Comparison of ENCODE assay signal across 24 cellular contexts in genomic region chr19:35940839-35941238, GRCh38. TPM values are rescaled to one million over a fixed set of nuclear protein-coding genes. Genes with fewer than 3 reads are reported as not detected.
DNase-seq lines count a peak whose midpoint lies in the region; ATAC-seq, FAIRE-seq and TF ChIP-seq lines count a peak whose summit lies in the region.
"Had no signal": no experiment of that assay in that cellular context is flagged by ENCODE, and none has a peak within 500 bp of the region (broad histone marks: within the 10 kb centered on the region; RNA-seq: fewer than 3 reads in every experiment).

No MANE protein-coding gene starts in this region.

- no peak overlapping the region for H3K14ac ChIP-seq in H1 (ENCODE audit: insufficient read length)

- no peak overlapping the region for H2AK5ac ChIP-seq in H1 (ENCODE audit: low read depth, low read length)

- no peak overlapping the region for H2BK120ac ChIP-seq in H1 (replicated peaks; ENCODE audit: low read depth, low read length)

- ATAC-seq in T-cell (replicated peaks in 1 of 4), result no peak
- no peak for ATAC-seq in stimulated activated memory B cell treated with anti-CD40 and anti-IgM and Interleukin-4, amounts not matched to agents 10 μg/mL and 1 μg/mL and 100 μg/mL, for 72 hours
- ATAC-seq: GM23338, HCT116 had no signal

- H2BK5ac ChIP-seq in H1 (ENCODE audit: low read depth, low read length), result no peak overlapping the region

- intact Hi-C loops in vagina (cut with DNase I), result no loop called here

- H3K27ac ChIP-seq in H1 (ENCODE audit: low read depth, low read length) (no peak overlapping the region), vagina (no peak overlapping the region)
- H3K27ac ChIP-seq: KMS-11 had no signal

- no peak overlapping the region for H3K18ac ChIP-seq in H1 (ENCODE audit: extremely low read depth, low read length)

- CTCF ChIA-PET in T-cell (lab: Charles Lee), result no interaction called here
- CTCF ChIA-PET in H1 (lab: Charles Lee; ENCODE audit: partially characterized antibody), result interaction anchor here (0.6 to 1.3 kb wide), 6 partner anchors 22 to 156 kb away, joined by 3 to 4 read pairs (median 3); no protein-coding TSS in a partner anchor

- no peaks in the 10 kb centered on the region; a peak in 1 of 7 replicates for H3K27me3 ChIP-seq in H1 (replicated peaks in 1 of 4; ENCODE audit: control insufficient read depth in 3 of 4, extremely low read depth in 1 of 4, insufficient read depth in 3 of 4, low read length in 3 of 4)
- H3K27me3 ChIP-seq in vagina, result no peaks in the 10 kb centered on the region

- no peaks in the 10 kb centered on the region for H3K27me3 Mint-ChIP-seq in activated naive CD8-positive, alpha-beta T cell
- no peaks in the 10 kb centered on the region for H3K27me3 Mint-ChIP-seq in activated naive CD8-positive, alpha-beta T cell treated with anti-CD3 and anti-CD28 coated beads for 36 hours
- no peaks in the 10 kb centered on the region for H3K27me3 Mint-ChIP-seq in T-cell
- H3K27me3 Mint-ChIP-seq in stimulated activated memory B cell treated with anti-CD40 and anti-IgM and Interleukin-4, amounts not matched to agents 10 μg/mL and 1 μg/mL and 100 μg/mL, for 72 hours, result peaks cover 30% of the 10 kb centered on the region

- peak overlapping the region; percentile 58 for H3K27ac Mint-ChIP-seq in activated naive CD8-positive, alpha-beta T cell
- H3K27ac Mint-ChIP-seq in activated naive CD8-positive, alpha-beta T cell treated with anti-CD3 and anti-CD28 coated beads for 36 hours, result no peak overlapping the region
- peak overlapping the region; percentile 5 to 48 for H3K27ac Mint-ChIP-seq in T-cell
- H3K27ac Mint-ChIP-seq in stimulated activated memory B cell treated with anti-CD40 and anti-IgM and Interleukin-4, amounts not matched to agents 10 μg/mL and 1 μg/mL and 100 μg/mL, for 72 hours, result no peak overlapping the region
- H3K27ac Mint-ChIP-seq: B cell, GM23338 had no signal

- TF ChIP-seq POLR2A in H1 (IDR thresholded peaks at IDR 0.05; ENCODE audit: control extremely low read depth in 1 of 2, low read depth in 2 of 2, low read length in 2 of 2), result no peak
- no peak for TF ChIP-seq POLR2A in vagina (IDR thresholded peaks at IDR 0.05)

- 0 out of 2 replicates have a peak overlapping the region, but pooled peaks have one; percentile 3 for H4K8ac ChIP-seq in H1 (ENCODE audit: extremely low read depth, insufficient read depth, low read length)

- H4K91ac ChIP-seq in H1 (replicated peaks; ENCODE audit: insufficient read length, low read length), result no peak overlapping the region

- no peak overlapping the region for H3K4me2 ChIP-seq in H1 (ENCODE audit: insufficient read depth in 1 of 2, low read depth in 2 of 2, low read length in 2 of 2)
- H3K4me2 ChIP-seq: GM23338, KMS-11 had no signal

- H3K9ac ChIP-seq in H1 (replicated peaks in 1 of 4; ENCODE audit: extremely low read depth in 1 of 4, low read depth in 3 of 4, low read length in 3 of 4), result no peak overlapping the region
- H3K9ac ChIP-seq: KMS-11 had no signal

- no peaks in the 10 kb centered on the region for H3K9me3 Mint-ChIP-seq in activated naive CD8-positive, alpha-beta T cell (ENCODE audit: low read depth)
- no peaks in the 10 kb centered on the region for H3K9me3 Mint-ChIP-seq in activated naive CD8-positive, alpha-beta T cell treated with anti-CD3 and anti-CD28 coated beads for 36 hours
- no peaks in the 10 kb centered on the region for H3K9me3 Mint-ChIP-seq in T-cell
- H3K9me3 Mint-ChIP-seq in stimulated activated memory B cell treated with anti-CD40 and anti-IgM and Interleukin-4, amounts not matched to agents 10 μg/mL and 1 μg/mL and 100 μg/mL, for 72 hours, result no peaks in the 10 kb centered on the region
- H3K9me3 Mint-ChIP-seq: GM23338 had no signal

- POLR2A ChIA-PET in T-cell (lab: Charles Lee) (no interaction called here), H1 (lab: Charles Lee; ENCODE audit: partially characterized antibody) (no interaction called here)

- peaks cover 2% of the 10 kb centered on the region; the same call in 1 of the 2 replicates for H3K79me1 ChIP-seq in H1 (ENCODE audit: low read depth, low read length)

- no peak overlapping the region for H3K56ac ChIP-seq in H1 (replicated peaks; ENCODE audit: insufficient read length, low read depth, low read length)

- no peak overlapping the region for H4K5ac ChIP-seq in H1 (ENCODE audit: insufficient read length, low read depth, low read length)

- TF ChIP-seq CTCF in H1 (IDR thresholded peaks at IDR 0.05; ENCODE audit: control extremely low read depth in 1 of 3, insufficient read depth in 1 of 3, low read depth in 1 of 3, low read length in 3 of 3), result no peak
- TF ChIP-seq CTCF in vagina (IDR thresholded peaks at IDR 0.05), result no peak

- H3K79me2 ChIP-seq in H1 (ENCODE audit: control insufficient read depth in 1 of 2, insufficient read depth in 2 of 2, low read length in 2 of 2), result peaks cover 0 to 6% of the 10 kb centered on the region in 2 experiments; a peak in 1 of 4 replicates

- H3K4me1 ChIP-seq in H1 (replicated peaks in 1 of 4; ENCODE audit: control insufficient read depth in 3 of 4, insufficient read depth in 4 of 4, low read length in 3 of 4) (peaks cover 0 to 8% (median 2%) of the 10 kb centered on the region in 4 experiments; a peak in 4 of 7 replicates), vagina (peaks cover 16% of the 10 kb centered on the region)

- WGBS in H1 (ENCODE audit: extremely low coverage in 1 of 2, insufficient coverage in 1 of 2, insufficient read length in 1 of 2, insufficient replicate concordance in 2 of 2, low coverage in 1 of 2, low lambda C conversion rate in 2 of 2, missing lambda C conversion rate in 1 of 2), 2 experiments, result 89% methylated on average over 4 of the region's 4 CpGs; no CpG with 5 or more reads in 1 of the 2 experiments

- peaks cover 31% of the 10 kb centered on the region for H3K4me1 Mint-ChIP-seq in activated naive CD8-positive, alpha-beta T cell (ENCODE audit: low read depth)
- H3K4me1 Mint-ChIP-seq in activated naive CD8-positive, alpha-beta T cell treated with anti-CD3 and anti-CD28 coated beads for 36 hours, result peaks cover 19% of the 10 kb centered on the region
- H3K4me1 Mint-ChIP-seq in T-cell, result peaks cover 39 to 48% (median 40%) of the 10 kb centered on the region in 3 donors
- peaks cover 22% of the 10 kb centered on the region for H3K4me1 Mint-ChIP-seq in stimulated activated memory B cell treated with anti-CD40 and anti-IgM and Interleukin-4, amounts not matched to agents 10 μg/mL and 1 μg/mL and 100 μg/mL, for 72 hours

- H2BK20ac ChIP-seq in H1 (ENCODE audit: low read length), result no peak overlapping the region

- no peak overlapping the region for H2BK15ac ChIP-seq in H1 (ENCODE audit: low read length)

- no peak for DNase-seq in activated naive CD8-positive, alpha-beta T cell treated with anti-CD3 and anti-CD28 coated beads for 36 hours
- no peak for DNase-seq in T-cell
- no peak for DNase-seq in H1 (ENCODE audit: low read depth in 1 of 2, low spot score in 2 of 2)
- DNase-seq in NCI-H1694 treated with DMSO at 0.1 percent for 48 hours (lab: John Stamatoyannopoulos, UW), result no peak
- no peak for DNase-seq in vagina (ENCODE audit: extremely low spot score in 2 of 2)
- no peak for DNase-seq in activated CD8-positive, alpha-beta memory T cell treated with anti-CD3 and anti-CD28 coated beads, Interleukin-2, amount 50 U/mL, for 48 hours
- DNase-seq: Caco-2, DMS 273 treated with DMSO at 0.1 percent for 48 hours, DMS79 treated with DMSO at 0.1 percent for 48 hours, IMR-90, NCI-H1092 treated with DMSO at 0.1 percent for 48 hours, NCI-H146, NCI-H2029 treated with DMSO at 0.1 percent for 48 hours, NCI-H226, NCI-H510A treated with DMSO at 0.1 percent for 48 hours, NCI-H748 treated with DMSO at 0.1 percent for 48 hours had no signal

- no peak for TF ChIP-seq RAD21 in H1 (IDR thresholded peaks at IDR 0.05 in 1 of 2, conservative IDR thresholded peaks at IDR 0.05 in 1 of 2; ENCODE audit: low read depth in 2 of 2, low read length in 2 of 2)

- no peak overlapping the region for H3K4ac ChIP-seq in H1 (replicated peaks; ENCODE audit: insufficient read length, low read depth, low read length)

- H3K4me3 ChIP-seq in H1 (ENCODE audit: extremely low read depth in 1 of 4, insufficient read depth in 2 of 4, low read depth in 3 of 4, low read length in 4 of 4), result no peak overlapping the region
- no peak overlapping the region for H3K4me3 ChIP-seq in vagina
- H3K4me3 ChIP-seq: GM23338 had no signal

- peaks cover 0 to 19% (median 3%) of the 10 kb centered on the region in 4 experiments; a peak in 1 of 8 replicates for H3K36me3 ChIP-seq in H1 (ENCODE audit: control insufficient read depth in 2 of 4, insufficient read depth in 4 of 4, low read length in 3 of 4)
- no peaks in the 10 kb centered on the region for H3K36me3 ChIP-seq in vagina

- H2AFZ ChIP-seq in H1 (ENCODE audit: low read length), result no peak overlapping the region
- H2AFZ ChIP-seq: GM23338 had no signal

- no peak for TF ChIP-seq EP300 in H1 (IDR thresholded peaks at IDR 0.05; ENCODE audit: borderline replicate concordance in 1 of 2, low read depth in 2 of 2, low read length in 2 of 2)

- H3K4me3 Mint-ChIP-seq in activated naive CD8-positive, alpha-beta T cell, result no peak overlapping the region
- no peak overlapping the region for H3K4me3 Mint-ChIP-seq in activated naive CD8-positive, alpha-beta T cell treated with anti-CD3 and anti-CD28 coated beads for 36 hours
- H3K4me3 Mint-ChIP-seq in T-cell, result no peak overlapping the region
- no peak overlapping the region for H3K4me3 Mint-ChIP-seq in stimulated activated memory B cell treated with anti-CD40 and anti-IgM and Interleukin-4, amounts not matched to agents 10 μg/mL and 1 μg/mL and 100 μg/mL, for 72 hours
- H3K4me3 Mint-ChIP-seq: B cell, GM23338 had no signal

- H4K20me1 ChIP-seq in H1 (replicated peaks in 1 of 2; ENCODE audit: control insufficient read depth in 1 of 2, insufficient read depth in 2 of 2, low read length in 2 of 2), result peaks cover 0 to 26% of the 10 kb centered on the region in 2 experiments

- peaks cover 13% of the 10 kb centered on the region; the same call in 1 of the 2 replicates for H3K23me2 ChIP-seq in H1 (ENCODE audit: low read depth, low read length)

- H3K36me3 Mint-ChIP-seq in activated naive CD8-positive, alpha-beta T cell, result no peaks in the 10 kb centered on the region
- no peaks in the 10 kb centered on the region for H3K36me3 Mint-ChIP-seq in activated naive CD8-positive, alpha-beta T cell treated with anti-CD3 and anti-CD28 coated beads for 36 hours
- H3K36me3 Mint-ChIP-seq in T-cell, result peaks cover 35% of the 10 kb centered on the region
- peaks cover 13% of the 10 kb centered on the region for H3K36me3 Mint-ChIP-seq in stimulated activated memory B cell treated with anti-CD40 and anti-IgM and Interleukin-4, amounts not matched to agents 10 μg/mL and 1 μg/mL and 100 μg/mL, for 72 hours

- no peak overlapping the region for H3K23ac ChIP-seq in H1 (ENCODE audit: insufficient read length)

- FAIRE-seq in H1 (lab: Jason Lieb, UNC), result no peak
- FAIRE-seq: GM12891 had no signal

- no peak overlapping the region for H2BK12ac ChIP-seq in H1 (ENCODE audit: low read depth, low read length)

- H3K9me3 ChIP-seq in H1 (ENCODE audit: insufficient read depth in 2 of 2, low read depth in 1 of 2, low read length in 1 of 2) (no peaks in the 10 kb centered on the region), vagina (no peaks in the 10 kb centered on the region)
- H3K9me3 ChIP-seq: Caco-2 had no signal

RNA-seq across cellular contexts. Expression of gene LRFN3, which starts 4.7 kb away (rescaled TPM):
- 1 to 10 TPM; 5.8 to 7.1 TPM for total RNA-seq in activated naive CD8-positive, alpha-beta T cell treated with anti-CD3 and anti-CD28 coated beads for 36 hours
- 10 to 100 TPM in 4 of 5 donors, 1 to 10 TPM in 1; 9.2 to 20.8 (median 15.3) TPM for total RNA-seq in T-cell
- total RNA-seq in H1 (2021; fragmentation: NEBNext Ultra II Directional; extraction: Animal tissue kit (Norgen Biotek cat#: 25700)), result 15.2 and 16.8 TPM in 2 replicates
- 4.6 and 8.0 TPM in 2 replicates for polyA plus RNA-seq in H1 (2011; rRNA removed)
- polyA plus RNA-seq in H1 (2011; cell fraction: cytosol; rRNA removed), result 3.2 TPM
- 6.9 TPM for polyA plus RNA-seq in H1 (2011; cell fraction: nucleus; rRNA removed)
- 7.2 to 13.6 TPM (median 12.7 TPM) in 4 replicates for polyA plus RNA-seq in H1 (2012, experiment 1 of 2)
- 9.9 TPM for polyA plus RNA-seq in H1 (2012, experiment 2 of 2)
- polyA plus RNA-seq in H1 (2013, experiment 1 of 2), result 19.6 TPM
- polyA plus RNA-seq in H1 (2013, experiment 2 of 2), result 18.6 TPM
- polyA minus RNA-seq in H1 (2011; rRNA and poly(A)+ RNA removed), result 2.1 and 2.4 TPM in 2 replicates
- 7.6 TPM for polyA minus RNA-seq in H1 (2011; cell fraction: cytosol; rRNA and poly(A)+ RNA removed)
- polyA minus RNA-seq in H1 (2011; cell fraction: nucleus; rRNA and poly(A)+ RNA removed), result 6.9 TPM
- total RNA-seq in vagina, result 9.1 TPM

RNA-seq across cellular contexts. Expression of gene TYROBP, which starts 32.7 kb away (rescaled TPM):
- total RNA-seq in activated naive CD8-positive, alpha-beta T cell treated with anti-CD3 and anti-CD28 coated beads for 36 hours, result not detected
- total RNA-seq in T-cell, result 1 to 10 TPM; 2.3 to 7.0 (median 2.9) TPM
- not detected in 2 replicates for total RNA-seq in H1 (2021; fragmentation: NEBNext Ultra II Directional; extraction: Animal tissue kit (Norgen Biotek cat#: 25700))
- 0.18 and 0.19 TPM in 2 replicates for polyA plus RNA-seq in H1 (2011; rRNA removed)
- polyA plus RNA-seq in H1 (2011; cell fraction: cytosol; rRNA removed), result 0.31 TPM
- not detected for polyA plus RNA-seq in H1 (2011; cell fraction: nucleus; rRNA removed)
- polyA plus RNA-seq in H1 (2012, experiment 1 of 2), result not detected in 4 replicates
- not detected for polyA plus RNA-seq in H1 (2012, experiment 2 of 2)
- polyA plus RNA-seq in H1 (2013, experiment 1 of 2), result not detected
- polyA plus RNA-seq in H1 (2013, experiment 2 of 2), result 0.17 TPM
- not detected in 2 replicates for polyA minus RNA-seq in H1 (2011; rRNA and poly(A)+ RNA removed)
- polyA minus RNA-seq in H1 (2011; cell fraction: cytosol; rRNA and poly(A)+ RNA removed), result not detected
- polyA minus RNA-seq in H1 (2011; cell fraction: nucleus; rRNA and poly(A)+ RNA removed), result not detected
- total RNA-seq in vagina, result 68.5 TPM
- total RNA-seq: A172, Caco-2, GM23338, IMR-90 had no signal
- polyA plus RNA-seq: GM23338, IMR-90 had no signal

RNA-seq across cellular contexts. Expression of gene HCST, which starts 38.5 kb away (rescaled TPM):
- total RNA-seq in activated naive CD8-positive, alpha-beta T cell treated with anti-CD3 and anti-CD28 coated beads for 36 hours, result 10 to 100 TPM; 44.9 to 53.8 TPM
- total RNA-seq in T-cell (100 to 1,000 TPM in 2 of 5 donors, 10 to 100 TPM in 3; 60.1 to 165 (median 77.2) TPM), vagina (9.1 TPM)
- 1.1 TPM in 1 of 2 replicates, not detected in the other for total RNA-seq in H1 (2021; fragmentation: NEBNext Ultra II Directional; extraction: Animal tissue kit (Norgen Biotek cat#: 25700))
- 2.8 and 3.0 TPM in 2 replicates for polyA plus RNA-seq in H1 (2011; rRNA removed)
- polyA plus RNA-seq in H1 (2011; cell fraction: cytosol; rRNA removed), result 1.5 TPM
- 1.0 TPM for polyA plus RNA-seq in H1 (2011; cell fraction: nucleus; rRNA removed)
- 0.90 to 1.8 TPM (median 1.3 TPM) in 4 replicates for polyA plus RNA-seq in H1 (2012, experiment 1 of 2)
- polyA plus RNA-seq in H1 (2012, experiment 2 of 2), result 4.3 TPM
- polyA plus RNA-seq in H1 (2013, experiment 1 of 2), result 3.4 TPM
- polyA plus RNA-seq in H1 (2013, experiment 2 of 2), result 4.7 TPM
- polyA minus RNA-seq in H1 (2011; rRNA and poly(A)+ RNA removed), result 0.73 TPM in 1 of 2 replicates, not detected in the other
- not detected for polyA minus RNA-seq in H1 (2011; cell fraction: cytosol; rRNA and poly(A)+ RNA removed)
- polyA minus RNA-seq in H1 (2011; cell fraction: nucleus; rRNA and poly(A)+ RNA removed), result not detected
- total RNA-seq: A172, Caco-2, GM23338, IMR-90 had no signal

RNA-seq across cellular contexts. Expression of gene NFKBID, which starts 40.5 kb away (rescaled TPM):
- 10 to 100 TPM; 72.2 to 73.7 TPM for total RNA-seq in activated naive CD8-positive, alpha-beta T cell treated with anti-CD3 and anti-CD28 coated beads for 36 hours
- total RNA-seq in T-cell (10 to 100 TPM; 45.1 to 78.3 (median 51.4) TPM), vagina (15.7 TPM)
- total RNA-seq in H1 (2021; fragmentation: NEBNext Ultra II Directional; extraction: Animal tissue kit (Norgen Biotek cat#: 25700)), result 12.0 and 13.2 TPM in 2 replicates
- polyA plus RNA-seq in H1 (2011; rRNA removed), result 10.0 and 22.1 TPM in 2 replicates
- 8.7 TPM for polyA plus RNA-seq in H1 (2011; cell fraction: cytosol; rRNA removed)
- 39.2 TPM for polyA plus RNA-seq in H1 (2011; cell fraction: nucleus; rRNA removed)
- 4.9 to 9.4 TPM (median 8.5 TPM) in 4 replicates for polyA plus RNA-seq in H1 (2012, experiment 1 of 2)
- 5.1 TPM for polyA plus RNA-seq in H1 (2012, experiment 2 of 2)
- polyA plus RNA-seq in H1 (2013, experiment 1 of 2), result 9.8 TPM
- 11.0 TPM for polyA plus RNA-seq in H1 (2013, experiment 2 of 2)
- polyA minus RNA-seq in H1 (2011; rRNA and poly(A)+ RNA removed), result 7.3 and 8.1 TPM in 2 replicates
- 5.7 TPM for polyA minus RNA-seq in H1 (2011; cell fraction: cytosol; rRNA and poly(A)+ RNA removed)
- polyA minus RNA-seq in H1 (2011; cell fraction: nucleus; rRNA and poly(A)+ RNA removed), result 27.4 TPM

RNA-seq across cellular contexts. Expression of gene SDHAF1, which starts 54.1 kb away (rescaled TPM):
- total RNA-seq in activated naive CD8-positive, alpha-beta T cell treated with anti-CD3 and anti-CD28 coated beads for 36 hours, result 10 to 100 TPM; 22.6 to 23.1 TPM
- total RNA-seq in T-cell, result 10 to 100 TPM; 10.2 to 30.5 (median 27.3) TPM
- total RNA-seq in H1 (2021; fragmentation: NEBNext Ultra II Directional; extraction: Animal tissue kit (Norgen Biotek cat#: 25700)), result 16.0 and 16.8 TPM in 2 replicates
- polyA plus RNA-seq in H1 (2011; rRNA removed), result 21.3 and 27.7 TPM in 2 replicates
- polyA plus RNA-seq in H1 (2011; cell fraction: cytosol; rRNA removed), result 26.1 TPM
- 19.7 TPM for polyA plus RNA-seq in H1 (2011; cell fraction: nucleus; rRNA removed)
- 15.8 to 17.6 TPM (median 15.9 TPM) in 4 replicates for polyA plus RNA-seq in H1 (2012, experiment 1 of 2)
- polyA plus RNA-seq in H1 (2012, experiment 2 of 2), result 19.8 TPM
- polyA plus RNA-seq in H1 (2013, experiment 1 of 2), result 18.5 TPM
- polyA plus RNA-seq in H1 (2013, experiment 2 of 2), result 17.2 TPM
- polyA minus RNA-seq in H1 (2011; rRNA and poly(A)+ RNA removed), result 3.2 and 3.3 TPM in 2 replicates
- 8.0 TPM for polyA minus RNA-seq in H1 (2011; cell fraction: cytosol; rRNA and poly(A)+ RNA removed)
- 9.8 TPM for polyA minus RNA-seq in H1 (2011; cell fraction: nucleus; rRNA and poly(A)+ RNA removed)
- total RNA-seq in vagina, result 46.9 TPM

Comparison
In these comparisons a context has a peak if more than half of its experiments do, and no peak if none do; other contexts are left out.
1. H3K27ac Mint-ChIP-seq: peak in activated naive CD8-positive, alpha-beta T cell (single experiment) and T-cell (2 of 2); none in activated naive CD8-positive, alpha-beta T cell treated with anti-CD3 and anti-CD28 coated beads for 36 hours (single experiment) and stimulated activated memory B cell treated with anti-CD40 and anti-IgM and Interleukin-4, amounts not matched to agents 10 μg/mL and 1 μg/mL and 100 μg/mL, for 72 hours (single experiment).